In the genomic region with DNA sequence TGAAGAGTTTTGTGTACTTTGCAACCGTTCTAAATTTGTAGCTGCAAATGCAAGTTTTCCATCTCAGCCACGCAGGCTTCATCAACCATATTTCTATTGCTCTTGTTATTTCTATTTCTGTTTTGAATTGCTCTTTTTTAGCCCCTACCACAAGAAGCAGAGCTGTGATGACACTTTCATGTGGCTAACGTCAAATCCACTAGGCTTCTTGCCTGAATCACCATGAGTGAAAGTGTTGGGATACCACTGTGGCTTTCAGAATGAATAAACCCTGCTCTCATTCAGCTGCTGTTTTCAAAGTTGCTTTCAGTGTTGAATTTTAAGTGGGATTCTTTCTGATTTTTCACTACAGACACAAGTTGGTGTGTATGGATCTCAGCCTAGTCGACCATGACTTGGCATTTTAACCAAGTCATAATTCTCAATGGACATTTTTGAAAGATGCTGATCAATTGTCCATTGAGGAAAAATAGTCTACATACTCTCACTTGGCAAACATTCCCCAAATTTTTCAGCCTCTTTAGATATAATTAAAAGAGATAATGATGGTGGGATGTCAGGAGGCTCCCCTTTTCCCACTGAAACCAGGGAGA, we compare ENCODE assay signal across 8 cellular contexts. TPM values are rescaled to one million over a fixed set of nuclear protein-coding genes. Genes with fewer than 3 reads are reported as not detected.
A peak's percentile ranks its signal among the peaks of the same experiment; 100 is the strongest.
DNase-seq lines count a peak whose midpoint lies in the region; ATAC-seq and TF ChIP-seq lines count a peak whose summit lies in the region.
"Had no signal": no experiment of that assay in that cellular context is flagged by ENCODE, and none has a peak within 500 bp of the region (broad histone marks: within the 10 kb centered on the region; RNA-seq: fewer than 3 reads in every experiment).

No MANE protein-coding gene starts in this region.

- H3K9me3 ChIP-seq in osteoblast (ENCODE audit: low read depth, low read length), result no peaks in the 10 kb centered on the region
- H3K9me3 ChIP-seq in ovary, result no peaks in the 10 kb centered on the region

- TF ChIP-seq CTCF in osteoblast (IDR thresholded peaks at IDR 0.05; ENCODE audit: extremely low read depth, low read depth, low read length) (no peak), ovary (IDR thresholded peaks at IDR 0.05) (no peak)

- peak overlapping the region; percentile 51 for H2AFZ ChIP-seq in osteoblast (ENCODE audit: low read length)

- no peaks in the 10 kb centered on the region for H4K20me1 ChIP-seq in osteoblast (ENCODE audit: insufficient read depth, low read length)

- H3K4me3 ChIP-seq in osteoblast (ENCODE audit: insufficient read depth, low read length) (no peak overlapping the region), ovary (no peak overlapping the region)

- H3K79me2 ChIP-seq in osteoblast (ENCODE audit: insufficient read depth, low read length), result no peaks in the 10 kb centered on the region

- H3K27ac ChIP-seq in osteoblast (ENCODE audit: low read depth, low read length) (no peak overlapping the region), ovary (no peak overlapping the region)

- no peaks in the 10 kb centered on the region for H3K27me3 ChIP-seq in osteoblast (ENCODE audit: insufficient read depth, low read length)
- no peaks in the 10 kb centered on the region for H3K27me3 ChIP-seq in ovary

- 58 to 69% (median 68%) methylated on average over 4 of the region's 4 CpGs for WGBS in ovary, 3 donors

- intact Hi-C loops in ovary (cut with DNase I), result no loop called here

- ATAC-seq in GM18870 (IDR thresholded peaks at IDR 0.05; ENCODE audit: unreplicated experiment), result peak; percentile 97
- ATAC-seq in GM21515 (IDR thresholded peaks at IDR 0.05; ENCODE audit: unreplicated experiment), result peak; percentile 89
- ATAC-seq in HG03457 (IDR thresholded peaks at IDR 0.05; ENCODE audit: unreplicated experiment), result peak; percentile 92

- H3K4me1 ChIP-seq in osteoblast (ENCODE audit: insufficient read depth, low read length) (peaks cover 12% of the 10 kb centered on the region), ovary (ENCODE audit: insufficient read depth) (no peaks in the 10 kb centered on the region)

- no peak for TF ChIP-seq EP300 in ovary (IDR thresholded peaks at IDR 0.05)

- H3K36me3 ChIP-seq in osteoblast (ENCODE audit: insufficient read depth, low read length) (no peaks in the 10 kb centered on the region), ovary (no peaks in the 10 kb centered on the region)

- DNase-seq in osteoblast (ENCODE audit: insufficient read length, low spot score, missing footprints) (no peak), ovary (no peak), cortex of kidney (lab: John Stamatoyannopoulos, UW) (no peak), NCI-H524 treated with DMSO at 0.1 percent for 48 hours (lab: John Stamatoyannopoulos, UW) (no peak)
- DNase-seq: NCI-H1048 had no signal

- TF ChIP-seq POLR2A in ovary (IDR thresholded peaks at IDR 0.05), result no peak

- H3K4me2 ChIP-seq in osteoblast (ENCODE audit: insufficient read depth, low read length), result peak overlapping the region; percentile 37

RNA-seq across cellular contexts. Expression of a gene that starts 41.0 kb away (rescaled TPM):
- total RNA-seq in osteoblast (30.4 and 35.9 TPM in 2 replicates), ovary (10 to 100 TPM; 30.1 to 43.3 (median 34.5) TPM)
- 10 to 100 TPM; 12.2 to 24.5 TPM for polyA plus RNA-seq in ovary
